In genomic region chr2:207338610-207339009, GRCh38 we compare ENCODE assay signal across 15 cellular contexts.
DNase-seq lines count a peak whose midpoint lies in the region; ATAC-seq, FAIRE-seq and TF ChIP-seq lines count a peak whose summit lies in the region.
"Had no signal": no experiment of that assay in that cellular context is flagged by ENCODE, and none has a peak within 500 bp of the region (broad histone marks: within the 10 kb centered on the region; RNA-seq: fewer than 3 reads in every experiment).

No MANE protein-coding gene starts in this region.

- CTCF ChIA-PET in A549 (lab: Yijun Ruan, JAX): interaction anchor here (1.0 to 1.4 kb wide), 3 partner anchors 21 to 356 kb away, joined by 4 to 6 read pairs (median 5); no protein-coding TSS in a partner anchor

- DNase-seq in A549 (ENCODE audit: low read depth in 1 of 2, low spot score in 1 of 2) (no peak), GM23248 (no peak), epithelial cell of prostate (ENCODE audit: low read depth, low spot score) (no peak), right cardiac atrium (no peak), cerebellar cortex (ENCODE audit: low spot score) (no peak)
- DNase-seq: CD8-positive, alpha-beta T cell; DMS79 treated with DMSO at 0.1 percent for 48 hours; HCEC 1CT; MV-4-11; NCI-H1436; NCI-H2081; NCI-H510A treated with DMSO at 0.1 percent for 48 hours had no signal

- ATAC-seq in A549: no peak
- ATAC-seq in right cardiac atrium: peak in 1 of 2 donors; percentile 32
- no peak for ATAC-seq in gastroesophageal sphincter
- no peak for ATAC-seq in HG03025 (IDR thresholded peaks at IDR 0.05; ENCODE audit: low FRiP score, unreplicated experiment)
- ATAC-seq: CD8-positive, alpha-beta T cell had no signal

- H3K4me1 ChIP-seq in A549 (peaks cover 47% of the 10 kb centered on the region), GM23248 (ENCODE audit: insufficient read depth) (peaks cover 28% of the 10 kb centered on the region), right cardiac atrium (ENCODE audit: control insufficient read depth, insufficient read depth, low read length) (peaks cover 8% of the 10 kb centered on the region), gastroesophageal sphincter (peaks cover 4 to 37% (median 10%) of the 10 kb centered on the region in 3 donors)

- H3K4me3 ChIP-seq in A549 (no peak overlapping the region), GM23248 (no peak overlapping the region), right cardiac atrium (ENCODE audit: low read length) (no peak overlapping the region), gastroesophageal sphincter (no peak overlapping the region)

- H3K9ac ChIP-seq in GM23248: no peak overlapping the region

- TF ChIP-seq RAD21 in A549 (conservative IDR thresholded peaks at IDR 0.05 in 1 of 2, IDR thresholded peaks at IDR 0.05 in 1 of 2): no peak

- no peaks in the 10 kb centered on the region for H3K9me3 ChIP-seq in A549
- no peaks in the 10 kb centered on the region for H3K9me3 ChIP-seq in GM23248 (ENCODE audit: low read depth)
- no peaks in the 10 kb centered on the region for H3K9me3 ChIP-seq in right cardiac atrium (ENCODE audit: control insufficient read depth, low read length)
- no peaks in the 10 kb centered on the region for H3K9me3 ChIP-seq in gastroesophageal sphincter

- TF ChIP-seq POLR2A in A549 (IDR thresholded peaks at IDR 0.05; ENCODE audit: low read length): no peak
- TF ChIP-seq POLR2A in gastroesophageal sphincter (IDR thresholded peaks at IDR 0.05): no peak

- no peaks in the 10 kb centered on the region for H3K9me2 ChIP-seq in GM23248 (ENCODE audit: insufficient read depth)

- no peaks in the 10 kb centered on the region for H3K79me2 ChIP-seq in GM23248 (ENCODE audit: insufficient read depth)

- no peaks in the 10 kb centered on the region for H3K27me3 ChIP-seq in GM23248 (replicated peaks; ENCODE audit: insufficient read depth)
- no peaks in the 10 kb centered on the region for H3K27me3 ChIP-seq in right cardiac atrium (ENCODE audit: control insufficient read depth, insufficient read depth)
- H3K27me3 ChIP-seq in gastroesophageal sphincter: no peaks in the 10 kb centered on the region

- intact Hi-C loops in right cardiac atrium (cut with DNase I): loop anchor here in 2 of 4 donors (5.0 to 10.0 kb wide), 4 partner anchors 114 to 174 kb away; partner anchors contain the start of gene KLF7 (in 2 of the 2)

- TF ChIP-seq CTCF in A549 (IDR thresholded peaks at IDR 0.05) (no peak), gastroesophageal sphincter (IDR thresholded peaks at IDR 0.05) (no peak)

- in situ Hi-C loops in GM23248 (cut with MboI): no loop called here

- WGBS in A549 (ENCODE audit: missing lambda C conversion rate): 73% methylated on average over 3 of the region's 3 CpGs
- WGBS in GM23248 (ENCODE audit: low coverage in 1 of 2, low lambda C conversion rate in 2 of 2, missing lambda C conversion rate in 2 of 2), 2 experiments: 54 to 64% methylated on average over 3 of the region's 3 CpGs
- 53% methylated on average over 3 of the region's 3 CpGs for WGBS in right cardiac atrium
- 63 to 80% methylated on average over 3 of the region's 3 CpGs for WGBS in gastroesophageal sphincter (ENCODE audit: low coverage in 1 of 2), 2 donors

- no peaks in the 10 kb centered on the region for H4K20me1 ChIP-seq in GM23248 (ENCODE audit: insufficient read depth)

- no peak for FAIRE-seq in A549 (lab: Jason Lieb, UNC)
- FAIRE-seq: D721Med had no signal

- POLR2A ChIA-PET in A549 (lab: Yijun Ruan, JAX): interaction anchor here (1.3 to 1.4 kb wide), 2 partner anchors 85 to 174 kb away, joined by 3 to 4 read pairs; no protein-coding TSS in a partner anchor

- 0 out of 2 replicates have a peak overlapping the region, but pooled peaks have one; percentile 11 for H2AFZ ChIP-seq in GM23248

- H3K4me2 ChIP-seq in A549 (no peak overlapping the region), GM23248 (ENCODE audit: unreplicated experiment) (no peak overlapping the region)

- peaks cover 23% of the 10 kb centered on the region for H3F3A ChIP-seq in GM23248 (ENCODE audit: insufficient read depth)

- peak overlapping the region; percentile 11 to 71; a peak in 3 of 6 replicates for H3K27ac ChIP-seq in A549
- H3K27ac ChIP-seq in GM23248: no peak overlapping the region
- H3K27ac ChIP-seq in epithelial cell of prostate: peak overlapping the region; percentile 99
- peak overlapping the region; percentile 79 for H3K27ac ChIP-seq in right cardiac atrium (ENCODE audit: low read length)
- H3K27ac ChIP-seq in gastroesophageal sphincter: no peak overlapping the region

- TF ChIP-seq EP300 in A549 (IDR thresholded peaks at IDR 0.05) (no peak), gastroesophageal sphincter (IDR thresholded peaks at IDR 0.05) (no peak)

- no peaks in the 10 kb centered on the region for H3K36me3 ChIP-seq in GM23248 (ENCODE audit: low read depth)
- no peaks in the 10 kb centered on the region for H3K36me3 ChIP-seq in gastroesophageal sphincter

TF ChIP-seq in A549, 52 proteins besides CTCF, POLR2A, EP300 and RAD21:
- TF ChIP-seq MAFK (IDR thresholded peaks at IDR 0.05; ENCODE audit: partially characterized antibody) (no peak), MYC (IDR thresholded peaks at IDR 0.05; ENCODE audit: borderline replicate concordance, low read length) (no peak), PBX3 (IDR thresholded peaks at IDR 0.05) (no peak), CBX2 (IDR thresholded peaks at IDR 0.05; ENCODE audit: borderline replicate concordance, low read depth) (no peak), NFE2L2 (conservative IDR thresholded peaks at IDR 0.05; ENCODE audit: low read length) (no peak), HOXA7 (CRISPR knock-in tag; IDR thresholded peaks at IDR 0.05) (no peak), ATOH8 (CRISPR knock-in tag; IDR thresholded peaks at IDR 0.05; ENCODE audit: low read depth) (no peak), GATA3 (IDR thresholded peaks at IDR 0.05; ENCODE audit: borderline replicate concordance) (no peak), FOSL2 (IDR thresholded peaks at IDR 0.05) (no peak), FOSL2 (CRISPR knock-in tag; IDR thresholded peaks at IDR 0.05) (no peak), SREBF2 (IDR thresholded peaks at IDR 0.05) (no peak), NR3C1 (IDR thresholded peaks at IDR 0.05) (no peak), ZC3H11A (IDR thresholded peaks at IDR 0.05) (no peak), JUN (IDR thresholded peaks at IDR 0.05) (no peak), HES2 (IDR thresholded peaks at IDR 0.05) (no peak)

Comparison
In these comparisons a context has a peak if more than half of its experiments do, and no peak if none do; other contexts are left out.
1. H3K27ac ChIP-seq: peak in A549 (2 of 2), epithelial cell of prostate (single experiment) and right cardiac atrium (single experiment); none in GM23248 (single experiment) and gastroesophageal sphincter (0 of 4).